ENCODE assay signal across 11 cellular contexts in genomic region chr3:17632401-17633100, GRCh38.
DNase-seq lines count a peak whose midpoint lies in the region; ATAC-seq, FAIRE-seq and TF ChIP-seq lines count a peak whose summit lies in the region.
"Had no signal": no experiment of that assay in that cellular context is flagged by ENCODE, and none has a peak within 500 bp of the region (broad histone marks: within the 10 kb centered on the region; RNA-seq: fewer than 3 reads in every experiment).

No MANE protein-coding gene starts in this region.

- H3K9me3 ChIP-seq in mesodermal cell (ENCODE audit: control insufficient read depth, low read length): no peaks in the 10 kb centered on the region
- no peaks in the 10 kb centered on the region for H3K9me3 ChIP-seq in kidney (ENCODE audit: control insufficient read depth in 1 of 2, low read length in 2 of 2)

- peaks cover 11% of the 10 kb centered on the region for H3K4me1 Mint-ChIP-seq in activated T-helper 17 cell treated with anti-CD3 and anti-CD28 coated beads, Interleukin-2, amount 50 U/mL, for 72 hours
- peaks cover 9% of the 10 kb centered on the region for H3K4me1 Mint-ChIP-seq in WTC11

- CTCF ChIA-PET in WTC11 (lab: Charles Lee): interaction anchor here (1.7 kb wide), 1 partner anchor 13 kb away, joined by 7 read pairs; no protein-coding TSS in a partner anchor

- no peak for FAIRE-seq in kidney (lab: Jason Lieb, UNC)
- FAIRE-seq: colon, GM18507 had no signal

- H3K27me3 Mint-ChIP-seq in activated T-helper 17 cell treated with anti-CD3 and anti-CD28 coated beads, Interleukin-2, amount 50 U/mL, for 72 hours: no peaks in the 10 kb centered on the region
- no peaks in the 10 kb centered on the region for H3K27me3 Mint-ChIP-seq in WTC11 (ENCODE audit: low read depth)
- H3K27me3 Mint-ChIP-seq: memory B cell had no signal

- no CpG with 5 or more reads among the region's 3 CpGs for WGBS in mesodermal cell (ENCODE audit: insufficient coverage in 2 of 2), 2 experiments

- no peak overlapping the region for H3K4me3 ChIP-seq in GM12865 (ENCODE audit: low read depth, low read length)
- no peak overlapping the region for H3K4me3 ChIP-seq in mesodermal cell (ENCODE audit: extremely low read depth, insufficient read depth, low read length, poor library complexity, severe bottlenecking)
- no peak overlapping the region for H3K4me3 ChIP-seq in kidney (ENCODE audit: low read length in 2 of 2)

- peak; percentile 65 for ATAC-seq in activated T-helper 17 cell treated with anti-CD3 and anti-CD28 coated beads, Interleukin-2, amount 50 U/mL, for 72 hours (replicated peaks)
- ATAC-seq in WTC11: no peak

- H3K27ac ChIP-seq in mesodermal cell (ENCODE audit: low read depth, low read length, severe bottlenecking) (peak overlapping the region; percentile 2), kidney (ENCODE audit: low read depth in 2 of 2, low read length in 2 of 2) (no peak overlapping the region)

- H3K27ac Mint-ChIP-seq in activated T-helper 17 cell treated with anti-CD3 and anti-CD28 coated beads, Interleukin-2, amount 50 U/mL, for 72 hours: no peak overlapping the region
- no peak overlapping the region; the same call in 1 of the 2 replicates for H3K27ac Mint-ChIP-seq in WTC11
- H3K27ac Mint-ChIP-seq: memory B cell had no signal

- no peaks in the 10 kb centered on the region for H3K36me3 Mint-ChIP-seq in activated T-helper 17 cell treated with anti-CD3 and anti-CD28 coated beads, Interleukin-2, amount 50 U/mL, for 72 hours (ENCODE audit: low read depth)
- H3K36me3 Mint-ChIP-seq in WTC11: no peaks in the 10 kb centered on the region

- H3K4me1 ChIP-seq in mesodermal cell (ENCODE audit: control insufficient read depth, insufficient read depth, low read length, poor library complexity, severe bottlenecking) (no peaks in the 10 kb centered on the region), kidney (ENCODE audit: control insufficient read depth in 1 of 2, insufficient read depth in 1 of 2, low read depth in 1 of 2, low read length in 2 of 2) (no peaks in the 10 kb centered on the region)

- no peaks in the 10 kb centered on the region for H3K36me3 ChIP-seq in mesodermal cell (ENCODE audit: control insufficient read depth, insufficient read depth, low read length)
- no peaks in the 10 kb centered on the region for H3K36me3 ChIP-seq in kidney (ENCODE audit: control insufficient read depth in 1 of 2, insufficient read depth in 2 of 2, low read length in 2 of 2)

- H3K9ac ChIP-seq in kidney (ENCODE audit: low read length in 2 of 2): no peak overlapping the region

- POLR2A ChIA-PET in WTC11 (lab: Charles Lee): no interaction called here

- TF ChIP-seq CTCF in GM12865 (IDR thresholded peaks at IDR 0.05; ENCODE audit: insufficient read depth, low read depth, low read length, missing control alignments) (no peak), WTC11 (IDR thresholded peaks at IDR 0.05) (no peak), kidney (IDR thresholded peaks at IDR 0.05; ENCODE audit: borderline replicate concordance, extremely low read depth, insufficient read depth) (no peak)

- intact Hi-C loops in kidney (cut with DNase I): no loop called here

- H3K4me3 Mint-ChIP-seq in activated T-helper 17 cell treated with anti-CD3 and anti-CD28 coated beads, Interleukin-2, amount 50 U/mL, for 72 hours: no peak overlapping the region
- no peak overlapping the region for H3K4me3 Mint-ChIP-seq in WTC11
- H3K4me3 Mint-ChIP-seq: memory B cell had no signal

- in situ Hi-C loops in KBM-7 (cut with MboI; ENCODE audit: low pct_unique_long_range_greater_than_20kb, low sequenced_read_pairs): no loop called here

- no peaks in the 10 kb centered on the region for H3K9me3 Mint-ChIP-seq in activated T-helper 17 cell treated with anti-CD3 and anti-CD28 coated beads, Interleukin-2, amount 50 U/mL, for 72 hours
- peaks cover 8% of the 10 kb centered on the region for H3K9me3 Mint-ChIP-seq in WTC11

- peak; percentile 7 for DNase-seq in GM12865 (ENCODE audit: low read depth)
- peak; percentile 41 for DNase-seq in KBM-7
- DNase-seq in WTC11 (ENCODE audit: low spot score): no peak
- DNase-seq in SHP77 (lab: John Stamatoyannopoulos, UW): no peak
- DNase-seq in kidney: no peak
- no peak for DNase-seq in amygdala (lab: John Stamatoyannopoulos, UW)

TF ChIP-seq in WTC11, 78 proteins besides CTCF, POLR2A, EP300 and RAD21:
- TF ChIP-seq SP1 (CRISPR knock-in tag; conservative IDR thresholded peaks at IDR 0.05) (no peak), OVOL2 (CRISPR knock-in tag; IDR thresholded peaks at IDR 0.05; ENCODE audit: borderline replicate concordance) (no peak), EMX1 (CRISPR knock-in tag; IDR thresholded peaks at IDR 0.05) (no peak), ZNF416 (CRISPR knock-in tag; IDR thresholded peaks at IDR 0.05) (no peak), FOXJ3 (CRISPR knock-in tag; IDR thresholded peaks at IDR 0.05; ENCODE audit: borderline replicate concordance) (no peak)

Comparison
In these comparisons a context has a peak if more than half of its experiments do, and no peak if none do; other contexts are left out.
1. DNase-seq: peak in GM12865 (single experiment) and KBM-7 (single experiment); none in WTC11 (single experiment), SHP77 (0 of 2), kidney (single experiment) and amygdala (0 of 56).